In genomic region chr19:45320997-45321775, GRCh38 we compare ENCODE assay signal across 24 cellular contexts. TPM values are rescaled to one million over a fixed set of nuclear protein-coding genes. Genes with fewer than 3 reads are reported as not detected.
"Had no signal": no experiment of that assay in that cellular context is flagged by ENCODE, and none has a peak within 500 bp of the region (broad histone marks: within the 10 kb centered on the region; RNA-seq: fewer than 3 reads in every experiment).

No MANE protein-coding gene starts in this region.

- H3K4me1 ChIP-seq: parathyroid adenoma, uterus had no signal

- H3K27ac ChIP-seq: brain microvascular endothelial cell, dorsolateral prefrontal cortex, esophagus squamous epithelium, neutrophil, parathyroid adenoma, spleen, testis, uterus had no signal

- DNase-seq: activated CD4-positive, alpha-beta T cell treated with anti-CD3 and anti-CD28 coated beads, Interleukin-2, amount 10 ng/mL, durations not matched to agents 7 days and 5 days; activated CD4-positive, CD25-positive, alpha-beta regulatory T cell treated with anti-CD3 and anti-CD28 coated beads, Interleukin-2, amount 50 U/mL, for 72 hours; activated CD8-positive, alpha-beta T cell treated with anti-CD3 and anti-CD28 coated beads, Interleukin-2, amount 10 ng/mL, durations not matched to agents 7 days and 5 days; activated gamma-delta T cell treated with Interleukin-2 at 50 U/mL for 16 hours; anterior cingulate cortex; brain microvascular endothelial cell; dorsolateral prefrontal cortex; effector memory CD8-positive, alpha-beta T cell; esophagus squamous epithelium; spleen; stimulated activated CD4-positive, alpha-beta T cell treated with anti-CD3 and anti-CD28 coated beads, Interleukin-4, amount 100 ng/mL, for 1 hour; stimulated activated naive CD4-positive, alpha-beta T cell; T-helper 2 cell; testis; trophoblast cell; uterus had no signal

- H3K9ac ChIP-seq: parathyroid adenoma had no signal

- H3K4me3 ChIP-seq: dorsolateral prefrontal cortex, esophagus squamous epithelium, spleen, testis, uterus had no signal

- FAIRE-seq: colon, keratinocyte had no signal

- H2AFZ ChIP-seq: parathyroid adenoma had no signal

- H3K36me3 ChIP-seq: brain microvascular endothelial cell, esophagus squamous epithelium, neutrophil, spleen, uterus had no signal

- H3K79me2 ChIP-seq: parathyroid adenoma had no signal

- H3K9me3 ChIP-seq: esophagus squamous epithelium, neutrophil, spleen, testis, uterus had no signal

- ATAC-seq: activated CD8-positive, alpha-beta T cell treated with anti-CD3 and anti-CD28 coated beads, Interleukin-2, amount 10 ng/mL, durations not matched to agents 7 days and 5 days; effector memory CD8-positive, alpha-beta T cell; left lobe of liver; natural killer cell treated with Interleukin-12 subunit alpha and Interleukin-12 subunit beta and Interleukin-15 and Interleukin-18, amount 100 ng/mL, for 72 hours had no signal

- H3K27me3 ChIP-seq: testis, uterus had no signal

RNA-seq across cellular contexts. Expression of gene CKM, which starts 1.5 kb away (rescaled TPM):
- total RNA-seq: activated CD4-positive, alpha-beta T cell treated with anti-CD3 and anti-CD28 coated beads, Interleukin-2, amount 10 ng/mL, durations not matched to agents 7 days and 5 days; activated CD8-positive, alpha-beta T cell treated with anti-CD3 and anti-CD28 coated beads, Interleukin-2, amount 10 ng/mL, durations not matched to agents 7 days and 5 days; activated T-helper 1 cell treated with anti-CD3 and anti-CD28 coated beads, Interleukin-12 subunit alpha, Interleukin-12 subunit beta, Interleukin-2, Interleukin-4 antibody, amounts not matched to agents 30 ng/mL and 10 ng/mL and 1 ng/mL, durations not matched to agents 14 hours and 24 hours and 36 hours; esophagus squamous epithelium; left lobe of liver; mesothelial cell of epicardium had no signal
- polyA plus RNA-seq: keratinocyte had no signal

RNA-seq across cellular contexts. Expression of gene KLC3, which starts 19.4 kb away (rescaled TPM):
- total RNA-seq: activated CD4-positive, alpha-beta T cell treated with anti-CD3 and anti-CD28 coated beads, Interleukin-2, amount 10 ng/mL, durations not matched to agents 7 days and 5 days; activated CD8-positive, alpha-beta T cell treated with anti-CD3 and anti-CD28 coated beads, Interleukin-2, amount 10 ng/mL, durations not matched to agents 7 days and 5 days; activated T-helper 1 cell treated with anti-CD3 and anti-CD28 coated beads, Interleukin-12 subunit alpha, Interleukin-12 subunit beta, Interleukin-2, Interleukin-4 antibody, amounts not matched to agents 30 ng/mL and 10 ng/mL and 1 ng/mL, durations not matched to agents 14 hours and 24 hours and 36 hours; left lobe of liver; natural killer cell treated with Interleukin-12 subunit alpha and Interleukin-12 subunit beta and Interleukin-15 and Interleukin-18, amount 100 ng/mL, for 72 hours had no signal
